In genomic region chr19:58395220-58395978, GRCh38 we compare ENCODE assay signal across 1 cellular context.
TF ChIP-seq lines count a peak whose summit lies in the region.

TSS of gene RNF225 (plus strand) at chr19:58395656. CDS start at chr19:58396090, 434 bp downstream.

TF ChIP-seq in HepG2, 621 proteins besides CTCF, POLR2A, EP300 and RAD21 (continued from another document and continues in another):
- TF ChIP-seq ZNF597 (CRISPR knock-in tag; IDR thresholded peaks at IDR 0.05) (no peak), GZF1 (CRISPR knock-in tag; IDR thresholded peaks at IDR 0.05) (no peak), THYN1 (CRISPR knock-in tag; IDR thresholded peaks at IDR 0.05; ENCODE audit: borderline replicate concordance, low read depth) (no peak), ZSCAN22 (CRISPR knock-in tag; IDR thresholded peaks at IDR 0.05) (peak; percentile 85), ZNF256 (CRISPR knock-in tag; conservative IDR thresholded peaks at IDR 0.05) (no peak), ZNF484 (CRISPR knock-in tag; IDR thresholded peaks at IDR 0.05; ENCODE audit: borderline replicate concordance, low read depth) (no peak), AGO2 (optimal IDR thresholded peaks at IDR 0.05; ENCODE audit: low read depth, low read length) (peak; percentile 99), ZNF232 (CRISPR knock-in tag; IDR thresholded peaks at IDR 0.05; ENCODE audit: borderline replicate concordance) (no peak), MEF2D (CRISPR knock-in tag; IDR thresholded peaks at IDR 0.05) (no peak), THAP9 (CRISPR knock-in tag; IDR thresholded peaks at IDR 0.05; ENCODE audit: borderline replicate concordance) (no peak), MEIS1 (CRISPR knock-in tag; IDR thresholded peaks at IDR 0.05; ENCODE audit: borderline replicate concordance) (no peak), TAF15 (IDR thresholded peaks at IDR 0.05; ENCODE audit: low read depth, low read length, poor library complexity, severe bottlenecking) (peak; percentile 39), POLR2AphosphoS2 (IDR thresholded peaks at IDR 0.05; ENCODE audit: low read depth, low read length) (peak; percentile 51; the same call in 1 of the 2 replicates), MAFF (IDR thresholded peaks at IDR 0.05; ENCODE audit: low read depth, low read length) (no peak), YY1 (IDR thresholded peaks at IDR 0.05; ENCODE audit: insufficient read depth, insufficient replicate concordance, low read depth, low read length) (no peak), PAF1 (CRISPR knock-in tag; IDR thresholded peaks at IDR 0.05) (peak; percentile 83; the same call in 1 of the 2 replicates), RAD51 (IDR thresholded peaks at IDR 0.05; ENCODE audit: borderline replicate concordance) (no peak), JARID2 (CRISPR knock-in tag; IDR thresholded peaks at IDR 0.05; ENCODE audit: insufficient replicate concordance) (no peak), ZNF10 (CRISPR knock-in tag; IDR thresholded peaks at IDR 0.05; ENCODE audit: borderline replicate concordance, low read depth) (no peak), NFYC (CRISPR knock-in tag; IDR thresholded peaks at IDR 0.05) (no peak), ATRX (CRISPR knock-in tag; IDR thresholded peaks at IDR 0.05; ENCODE audit: borderline replicate concordance) (no peak), ZNF503 (CRISPR knock-in tag; IDR thresholded peaks at IDR 0.05) (no peak), ZNF501 (CRISPR knock-in tag; IDR thresholded peaks at IDR 0.05) (no peak), DRAP1 (CRISPR knock-in tag; IDR thresholded peaks at IDR 0.05) (no peak), GTF3A (CRISPR knock-in tag; conservative IDR thresholded peaks at IDR 0.05) (no peak), EZH2 (conservative IDR thresholded peaks at IDR 0.05; ENCODE audit: low read depth, low read length) (no peak), ZNF557 (CRISPR knock-in tag; IDR thresholded peaks at IDR 0.05) (no peak), ZBTB20 (CRISPR knock-in tag; IDR thresholded peaks at IDR 0.05; ENCODE audit: borderline replicate concordance, low read depth) (no peak), JUND (CRISPR knock-in tag; IDR thresholded peaks at IDR 0.05) (no peak), FOSL2 (CRISPR knock-in tag; IDR thresholded peaks at IDR 0.05) (no peak), ZNF615 (CRISPR knock-in tag; IDR thresholded peaks at IDR 0.05; ENCODE audit: borderline replicate concordance) (0 out of 2 replicates have a peak, but pooled peaks have one; percentile 47), DR1 (CRISPR knock-in tag; IDR thresholded peaks at IDR 0.05) (no peak), FOSL1 (CRISPR knock-in tag; IDR thresholded peaks at IDR 0.05; ENCODE audit: borderline replicate concordance) (no peak), ZNF737 (CRISPR knock-in tag; IDR thresholded peaks at IDR 0.05; ENCODE audit: borderline replicate concordance) (no peak), TBL1XR1 (IDR thresholded peaks at IDR 0.05; ENCODE audit: borderline replicate concordance, low read length, partially characterized antibody) (no peak), ZFP91 (CRISPR knock-in tag; IDR thresholded peaks at IDR 0.05; ENCODE audit: borderline replicate concordance) (no peak), CENPX (CRISPR knock-in tag; IDR thresholded peaks at IDR 0.05) (no peak), JUNB (CRISPR knock-in tag; IDR thresholded peaks at IDR 0.05; ENCODE audit: borderline replicate concordance) (no peak), CC2D1A (CRISPR knock-in tag; IDR thresholded peaks at IDR 0.05) (no peak), HINFP (CRISPR knock-in tag; IDR thresholded peaks at IDR 0.05; ENCODE audit: low read depth) (no peak), FOXO1 (CRISPR knock-in tag; IDR thresholded peaks at IDR 0.05) (no peak), MZF1 (CRISPR knock-in tag; IDR thresholded peaks at IDR 0.05; ENCODE audit: borderline replicate concordance) (no peak), ARNT (IDR thresholded peaks at IDR 0.05) (no peak)
- TF ChIP-seq, protein P1, sequence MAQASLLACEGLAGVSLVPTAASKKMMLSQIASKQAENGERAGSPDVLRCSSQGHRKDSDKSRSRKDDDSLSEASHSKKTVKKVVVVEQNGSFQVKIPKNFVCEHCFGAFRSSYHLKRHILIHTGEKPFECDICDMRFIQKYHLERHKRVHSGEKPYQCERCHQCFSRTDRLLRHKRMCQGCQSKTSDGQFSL (CRISPR knock-in tag; IDR thresholded peaks at IDR 0.05): 0 out of 2 replicates have a peak, but pooled peaks have one; percentile 39
- TF ChIP-seq, protein P2, sequence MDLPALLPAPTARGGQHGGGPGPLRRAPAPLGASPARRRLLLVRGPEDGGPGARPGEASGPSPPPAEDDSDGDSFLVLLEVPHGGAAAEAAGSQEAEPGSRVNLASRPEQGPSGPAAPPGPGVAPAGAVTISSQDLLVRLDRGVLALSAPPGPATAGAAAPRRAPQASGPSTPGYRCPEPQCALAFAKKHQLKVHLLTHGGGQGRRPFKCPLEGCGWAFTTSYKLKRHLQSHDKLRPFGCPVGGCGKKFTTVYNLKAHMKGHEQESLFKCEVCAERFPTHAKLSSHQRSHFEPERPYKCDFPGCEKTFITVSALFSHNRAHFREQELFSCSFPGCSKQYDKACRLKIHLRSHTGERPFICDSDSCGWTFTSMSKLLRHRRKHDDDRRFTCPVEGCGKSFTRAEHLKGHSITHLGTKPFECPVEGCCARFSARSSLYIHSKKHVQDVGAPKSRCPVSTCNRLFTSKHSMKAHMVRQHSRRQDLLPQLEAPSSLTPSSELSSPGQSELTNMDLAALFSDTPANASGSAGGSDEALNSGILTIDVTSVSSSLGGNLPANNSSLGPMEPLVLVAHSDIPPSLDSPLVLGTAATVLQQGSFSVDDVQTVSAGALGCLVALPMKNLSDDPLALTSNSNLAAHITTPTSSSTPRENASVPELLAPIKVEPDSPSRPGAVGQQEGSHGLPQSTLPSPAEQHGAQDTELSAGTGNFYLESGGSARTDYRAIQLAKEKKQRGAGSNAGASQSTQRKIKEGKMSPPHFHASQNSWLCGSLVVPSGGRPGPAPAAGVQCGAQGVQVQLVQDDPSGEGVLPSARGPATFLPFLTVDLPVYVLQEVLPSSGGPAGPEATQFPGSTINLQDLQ (CRISPR knock-in tag; IDR thresholded peaks at IDR 0.05): no peak
- TF ChIP-seq, protein P3, sequence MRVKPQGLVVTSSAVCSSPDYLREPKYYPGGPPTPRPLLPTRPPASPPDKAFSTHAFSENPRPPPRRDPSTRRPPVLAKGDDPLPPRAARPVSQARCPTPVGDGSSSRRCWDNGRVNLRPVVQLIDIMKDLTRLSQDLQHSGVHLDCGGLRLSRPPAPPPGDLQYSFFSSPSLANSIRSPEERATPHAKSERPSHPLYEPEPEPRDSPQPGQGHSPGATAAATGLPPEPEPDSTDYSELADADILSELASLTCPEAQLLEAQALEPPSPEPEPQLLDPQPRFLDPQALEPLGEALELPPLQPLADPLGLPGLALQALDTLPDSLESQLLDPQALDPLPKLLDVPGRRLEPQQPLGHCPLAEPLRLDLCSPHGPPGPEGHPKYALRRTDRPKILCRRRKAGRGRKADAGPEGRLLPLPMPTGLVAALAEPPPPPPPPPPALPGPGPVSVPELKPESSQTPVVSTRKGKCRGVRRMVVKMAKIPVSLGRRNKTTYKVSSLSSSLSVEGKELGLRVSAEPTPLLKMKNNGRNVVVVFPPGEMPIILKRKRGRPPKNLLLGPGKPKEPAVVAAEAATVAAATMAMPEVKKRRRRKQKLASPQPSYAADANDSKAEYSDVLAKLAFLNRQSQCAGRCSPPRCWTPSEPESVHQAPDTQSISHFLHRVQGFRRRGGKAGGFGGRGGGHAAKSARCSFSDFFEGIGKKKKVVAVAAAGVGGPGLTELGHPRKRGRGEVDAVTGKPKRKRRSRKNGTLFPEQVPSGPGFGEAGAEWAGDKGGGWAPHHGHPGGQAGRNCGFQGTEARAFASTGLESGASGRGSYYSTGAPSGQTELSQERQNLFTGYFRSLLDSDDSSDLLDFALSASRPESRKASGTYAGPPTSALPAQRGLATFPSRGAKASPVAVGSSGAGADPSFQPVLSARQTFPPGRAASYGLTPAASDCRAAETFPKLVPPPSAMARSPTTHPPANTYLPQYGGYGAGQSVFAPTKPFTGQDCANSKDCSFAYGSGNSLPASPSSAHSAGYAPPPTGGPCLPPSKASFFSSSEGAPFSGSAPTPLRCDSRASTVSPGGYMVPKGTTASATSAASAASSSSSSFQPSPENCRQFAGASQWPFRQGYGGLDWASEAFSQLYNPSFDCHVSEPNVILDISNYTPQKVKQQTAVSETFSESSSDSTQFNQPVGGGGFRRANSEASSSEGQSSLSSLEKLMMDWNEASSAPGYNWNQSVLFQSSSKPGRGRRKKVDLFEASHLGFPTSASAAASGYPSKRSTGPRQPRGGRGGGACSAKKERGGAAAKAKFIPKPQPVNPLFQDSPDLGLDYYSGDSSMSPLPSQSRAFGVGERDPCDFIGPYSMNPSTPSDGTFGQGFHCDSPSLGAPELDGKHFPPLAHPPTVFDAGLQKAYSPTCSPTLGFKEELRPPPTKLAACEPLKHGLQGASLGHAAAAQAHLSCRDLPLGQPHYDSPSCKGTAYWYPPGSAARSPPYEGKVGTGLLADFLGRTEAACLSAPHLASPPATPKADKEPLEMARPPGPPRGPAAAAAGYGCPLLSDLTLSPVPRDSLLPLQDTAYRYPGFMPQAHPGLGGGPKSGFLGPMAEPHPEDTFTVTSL (CRISPR knock-in tag; IDR thresholded peaks at IDR 0.05; ENCODE audit: borderline replicate concordance): no peak
- TF ChIP-seq, protein P4, sequence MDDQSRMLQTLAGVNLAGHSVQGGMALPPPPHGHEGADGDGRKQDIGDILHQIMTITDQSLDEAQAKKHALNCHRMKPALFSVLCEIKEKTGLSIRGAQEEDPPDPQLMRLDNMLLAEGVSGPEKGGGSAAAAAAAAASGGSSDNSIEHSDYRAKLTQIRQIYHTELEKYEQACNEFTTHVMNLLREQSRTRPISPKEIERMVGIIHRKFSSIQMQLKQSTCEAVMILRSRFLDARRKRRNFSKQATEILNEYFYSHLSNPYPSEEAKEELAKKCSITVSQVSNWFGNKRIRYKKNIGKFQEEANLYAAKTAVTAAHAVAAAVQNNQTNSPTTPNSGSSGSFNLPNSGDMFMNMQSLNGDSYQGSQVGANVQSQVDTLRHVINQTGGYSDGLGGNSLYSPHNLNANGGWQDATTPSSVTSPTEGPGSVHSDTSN (CRISPR knock-in tag; IDR thresholded peaks at IDR 0.05; ENCODE audit: borderline replicate concordance): no peak
